12 cellular contexts compared by ENCODE assay signal in genomic region chr12:119594399-119594730, GRCh38. TPM values are rescaled to one million over a fixed set of nuclear protein-coding genes. Genes with fewer than 3 reads are reported as not detected.
A peak's percentile ranks its signal among the peaks of the same experiment; 100 is the strongest.
DNase-seq lines count a peak whose midpoint lies in the region; ATAC-seq and TF ChIP-seq lines count a peak whose summit lies in the region.
"Had no signal": no experiment of that assay in that cellular context is flagged by ENCODE, and none has a peak within 500 bp of the region (broad histone marks: within the 10 kb centered on the region; RNA-seq: fewer than 3 reads in every experiment).

No MANE protein-coding gene starts in this region.

- H3K27me3 ChIP-seq in H9 (ENCODE audit: insufficient read depth, low read length) (peaks cover 39% of the 10 kb centered on the region), sigmoid colon (peaks cover 0 to 64% (median 20%) of the 10 kb centered on the region in 3 donors), tibial nerve (peaks cover 0 to 21% of the 10 kb centered on the region in 2 donors)

- peaks cover 0 to 2% (median 0%) of the 10 kb centered on the region in 3 experiments; a peak in 2 of 7 replicates for H3K36me3 Mint-ChIP-seq in H9 (ENCODE audit: insufficient read depth in 1 of 3, low read depth in 3 of 3)
- no peaks in the 10 kb centered on the region for H3K36me3 Mint-ChIP-seq in chondrocyte (ENCODE audit: low read depth)
- H3K36me3 Mint-ChIP-seq in activated T-helper 17 cell treated with anti-CD3 and anti-CD28 coated beads, Interleukin-2, amount 50 U/mL, for 72 hours (ENCODE audit: low read depth), result no peaks in the 10 kb centered on the region

- H3K56ac ChIP-seq in H9 (ENCODE audit: insufficient read length, low read depth, low read length), result no peak overlapping the region

- H2BK15ac ChIP-seq in H9 (ENCODE audit: low read depth, low read length), result no peak overlapping the region

- H3K36me3 ChIP-seq in sigmoid colon (no peaks in the 10 kb centered on the region), tibial nerve (no peaks in the 10 kb centered on the region)

- H2BK120ac ChIP-seq in H9 (ENCODE audit: low read depth, low read length, poor library complexity, severe bottlenecking), result no peak overlapping the region

- H4K20me1 ChIP-seq in H9 (ENCODE audit: control insufficient read depth, insufficient read depth, insufficient read length), result no peaks in the 10 kb centered on the region

- H3K27ac Mint-ChIP-seq in H9 (no peak overlapping the region), chondrocyte (ENCODE audit: unreplicated experiment) (no peak overlapping the region)
- H3K27ac Mint-ChIP-seq in activated T-helper 17 cell treated with anti-CD3 and anti-CD28 coated beads, Interleukin-2, amount 50 U/mL, for 72 hours, result no peak overlapping the region
- H3K27ac Mint-ChIP-seq: activated T-helper 1 cell treated with anti-CD3 and anti-CD28 coated beads, Interleukin-12 subunit alpha, Interleukin-12 subunit beta, Interleukin-2, Interleukin-4 antibody, amounts not matched to agents 30 ng/mL and 10 ng/mL and 1 ng/mL, durations not matched to agents 14 hours and 24 hours and 36 hours; T-helper 2 cell treated with Interferon-gamma antibody and Interleukin-4, amounts not matched to agents 5 μg/mL and 100 μg/mL, for 36 hours had no signal

- no peaks in the 10 kb centered on the region for H3K79me2 ChIP-seq in H9 (ENCODE audit: insufficient read depth, low read length)

- H3K9me3 ChIP-seq in H9 (ENCODE audit: control insufficient read depth, low read depth, low read length) (no peaks in the 10 kb centered on the region), sigmoid colon (no peaks in the 10 kb centered on the region), tibial nerve (no peaks in the 10 kb centered on the region)

- no peak overlapping the region for H3K4ac ChIP-seq in H9 (ENCODE audit: low read depth, low read length)

- H3K14ac ChIP-seq in H9 (ENCODE audit: insufficient read depth, low read length), result no peak overlapping the region

- no peak overlapping the region for H3K9ac ChIP-seq in H9 (ENCODE audit: extremely low read depth, insufficient read length, low read length)

- TF ChIP-seq CTCF in H9 (conservative IDR thresholded peaks at IDR 0.05), result no peak
- TF ChIP-seq CTCF in chondrocyte (IDR thresholded peaks at IDR 0.05), result no peak
- no peak for TF ChIP-seq CTCF in sigmoid colon (IDR thresholded peaks at IDR 0.05)
- no peak for TF ChIP-seq CTCF in tibial nerve (IDR thresholded peaks at IDR 0.05)

- TF ChIP-seq POLR2A in sigmoid colon (IDR thresholded peaks at IDR 0.05), result no peak
- no peak for TF ChIP-seq POLR2A in tibial nerve (IDR thresholded peaks at IDR 0.05)

- H2BK5ac ChIP-seq in H9 (ENCODE audit: insufficient read length, low read length), result no peak overlapping the region

- no peaks in the 10 kb centered on the region for H3K79me1 ChIP-seq in H9 (ENCODE audit: insufficient read depth, low read depth, low read length, poor library complexity, severe bottlenecking)

- intact Hi-C loops in sigmoid colon (cut with DNase I), result no loop called here

- H2BK20ac ChIP-seq in H9 (ENCODE audit: low read depth, low read length, poor library complexity, severe bottlenecking), result no peak overlapping the region

- no peak overlapping the region for H3K23ac ChIP-seq in H9 (ENCODE audit: insufficient read length, low read depth, low read length)

- no peak overlapping the region for H4K5ac ChIP-seq in H9 (ENCODE audit: insufficient read length, low read depth, low read length)

- H3K27me3 Mint-ChIP-seq in H9 (ENCODE audit: low read depth) (peaks cover 98% of the 10 kb centered on the region), chondrocyte (ENCODE audit: low read depth) (peaks cover 60% of the 10 kb centered on the region)
- H3K27me3 Mint-ChIP-seq in activated T-helper 17 cell treated with anti-CD3 and anti-CD28 coated beads, Interleukin-2, amount 50 U/mL, for 72 hours, result peaks cover 60% of the 10 kb centered on the region

- H2AFZ ChIP-seq in H9 (ENCODE audit: low read length), result no peak overlapping the region

- H4K91ac ChIP-seq in H9 (ENCODE audit: insufficient read length, low read depth, low read length), result no peak overlapping the region

- H3K18ac ChIP-seq in H9 (ENCODE audit: insufficient read length, low read depth, low read length), result no peak overlapping the region

- H3K4me1 Mint-ChIP-seq in H9 (peaks cover 20 to 22% of the 10 kb centered on the region in 2 experiments), chondrocyte (ENCODE audit: low read depth) (peaks cover 12% of the 10 kb centered on the region)
- H3K4me1 Mint-ChIP-seq in activated T-helper 17 cell treated with anti-CD3 and anti-CD28 coated beads, Interleukin-2, amount 50 U/mL, for 72 hours, result peaks cover 9% of the 10 kb centered on the region

- ATAC-seq in activated T-helper 17 cell treated with anti-CD3 and anti-CD28 coated beads, Interleukin-2, amount 50 U/mL, for 72 hours (replicated peaks), result no peak

- no peak overlapping the region for H2BK12ac ChIP-seq in H9 (ENCODE audit: insufficient read length, low read depth, low read length)

- H3K9me3 Mint-ChIP-seq in H9 (peaks cover 0 to 3% of the 10 kb centered on the region in 2 experiments; a peak in 1 of 5 replicates), chondrocyte (ENCODE audit: low read depth) (peaks cover 3% of the 10 kb centered on the region)
- H3K9me3 Mint-ChIP-seq in activated T-helper 17 cell treated with anti-CD3 and anti-CD28 coated beads, Interleukin-2, amount 50 U/mL, for 72 hours, result no peaks in the 10 kb centered on the region
- H3K9me3 Mint-ChIP-seq: activated T-helper 1 cell treated with anti-CD3 and anti-CD28 coated beads, Interleukin-12 subunit alpha, Interleukin-12 subunit beta, Interleukin-2, Interleukin-4 antibody, amounts not matched to agents 30 ng/mL and 10 ng/mL and 1 ng/mL, durations not matched to agents 14 hours and 24 hours and 36 hours; T-helper 2 cell treated with Interferon-gamma antibody and Interleukin-4, amounts not matched to agents 5 μg/mL and 100 μg/mL, for 36 hours had no signal

- H4K8ac ChIP-seq in H9 (replicated peaks; ENCODE audit: insufficient read length, low read depth, low read length), result no peak overlapping the region

- no CpG with 5 or more reads among the region's 22 CpGs for WGBS in H9 (ENCODE audit: extremely low coverage, insufficient read length, low lambda C conversion rate)
- 4 to 11% methylated on average over 22 of the region's 22 CpGs for WGBS in sigmoid colon, 2 donors
- WGBS in tibial nerve, 2 donors, result 1 to 3% methylated on average over 22 of the region's 22 CpGs

- DNase-seq in H9, result peak; percentile 47
- DNase-seq in chondrocyte (ENCODE audit: low spot score), result no peak
- peak; percentile 64 for DNase-seq in islet precursor cell
- DNase-seq in sigmoid colon, result no peak
- no peak for DNase-seq in LoVo (ENCODE audit: low spot score)
- no peak for DNase-seq in tibial nerve (ENCODE audit: low spot score in 2 of 2)
- DNase-seq in NCI-H2196 treated with DMSO at 0.1 percent for 48 hours (lab: John Stamatoyannopoulos, UW; ENCODE audit: unreplicated experiment), result no peak
- DNase-seq: NCI-H510A treated with DMSO at 0.1 percent for 48 hours, occipital lobe had no signal

- no peak overlapping the region for H3K27ac ChIP-seq in H9 (ENCODE audit: insufficient read length, low read depth, low read length)
- no peak overlapping the region for H3K27ac ChIP-seq in sigmoid colon
- H3K27ac ChIP-seq in tibial nerve, result no peak overlapping the region

- peak overlapping the region; percentile 99 for H3K4me2 ChIP-seq in H9 (ENCODE audit: insufficient read depth, insufficient read length, low read length)

- TF ChIP-seq EP300 in sigmoid colon (IDR thresholded peaks at IDR 0.05), result no peak
- TF ChIP-seq EP300 in tibial nerve (IDR thresholded peaks at IDR 0.05), result no peak

- no peak overlapping the region for H2AK5ac ChIP-seq in H9 (ENCODE audit: insufficient read length, low read length)

- no peak overlapping the region for H3T11ph ChIP-seq in H9 (ENCODE audit: low read length)

- H3K4me3 ChIP-seq in sigmoid colon (peak overlapping the region in 3 of 4 donors; percentile 9 to 24 (median 20)), tibial nerve (peak overlapping the region in 1 of 4 donors; percentile 46)

- H3K23me2 ChIP-seq in H9 (ENCODE audit: insufficient read length, low read depth, low read length, poor library complexity, severe bottlenecking), result peaks cover 22% of the 10 kb centered on the region

- H3K4me1 ChIP-seq in H9 (ENCODE audit: insufficient read depth, low read length) (no peaks in the 10 kb centered on the region), sigmoid colon (peaks cover 0 to 5% (median 0%) of the 10 kb centered on the region in 4 donors), tibial nerve (peaks cover 0 to 18% (median 0%) of the 10 kb centered on the region in 4 donors)

- H3K4me3 Mint-ChIP-seq in H9, result peak overlapping the region; percentile 67 to 94
- H3K4me3 Mint-ChIP-seq in chondrocyte (ENCODE audit: unreplicated experiment), result peak overlapping the region; percentile 55
- H3K4me3 Mint-ChIP-seq in activated T-helper 17 cell treated with anti-CD3 and anti-CD28 coated beads, Interleukin-2, amount 50 U/mL, for 72 hours, result no peak overlapping the region
- H3K4me3 Mint-ChIP-seq: activated T-helper 1 cell treated with anti-CD3 and anti-CD28 coated beads, Interleukin-12 subunit alpha, Interleukin-12 subunit beta, Interleukin-2, Interleukin-4 antibody, amounts not matched to agents 30 ng/mL and 10 ng/mL and 1 ng/mL, durations not matched to agents 14 hours and 24 hours and 36 hours; T-helper 2 cell treated with Interferon-gamma antibody and Interleukin-4, amounts not matched to agents 5 μg/mL and 100 μg/mL, for 36 hours had no signal

RNA-seq across cellular contexts. Expression of gene TMEM233, which starts 0.8 kb away (rescaled TPM):
- total RNA-seq in H9 (2021), result not detected in 2 replicates
- total RNA-seq in chondrocyte, result not detected in 3 replicates
- not detected for total RNA-seq in sigmoid colon
- polyA plus RNA-seq in sigmoid colon, result under 1 TPM in 1 of 3 donors, not detected in 2; 0.10 TPM
- not detected for total RNA-seq in activated T-helper 17 cell treated with anti-CD3 and anti-CD28 coated beads, Interleukin-2, amount 50 U/mL, for 72 hours
- total RNA-seq in tibial nerve, result under 1 TPM in 3 of 4 donors, not detected in 1; 0.21 to 0.59 (median 0.22) TPM
- total RNA-seq: activated T-helper 1 cell treated with anti-CD3 and anti-CD28 coated beads, Interleukin-12 subunit alpha, Interleukin-12 subunit beta, Interleukin-2, Interleukin-4 antibody, amounts not matched to agents 30 ng/mL and 10 ng/mL and 1 ng/mL, durations not matched to agents 14 hours and 24 hours and 36 hours; occipital lobe had no signal

Comparison
In these comparisons a context has a peak if more than half of its experiments do, and no peak if none do; other contexts are left out.
1. DNase-seq: peak in H9 (single experiment) and islet precursor cell (single experiment); none in chondrocyte (single experiment), sigmoid colon (single experiment), LoVo (single experiment), tibial nerve (0 of 2) and NCI-H2196 treated with DMSO at 0.1 percent for 48 hours (single experiment).